Comparison of ENCODE assay signal across 8 cellular contexts in the genomic region with DNA sequence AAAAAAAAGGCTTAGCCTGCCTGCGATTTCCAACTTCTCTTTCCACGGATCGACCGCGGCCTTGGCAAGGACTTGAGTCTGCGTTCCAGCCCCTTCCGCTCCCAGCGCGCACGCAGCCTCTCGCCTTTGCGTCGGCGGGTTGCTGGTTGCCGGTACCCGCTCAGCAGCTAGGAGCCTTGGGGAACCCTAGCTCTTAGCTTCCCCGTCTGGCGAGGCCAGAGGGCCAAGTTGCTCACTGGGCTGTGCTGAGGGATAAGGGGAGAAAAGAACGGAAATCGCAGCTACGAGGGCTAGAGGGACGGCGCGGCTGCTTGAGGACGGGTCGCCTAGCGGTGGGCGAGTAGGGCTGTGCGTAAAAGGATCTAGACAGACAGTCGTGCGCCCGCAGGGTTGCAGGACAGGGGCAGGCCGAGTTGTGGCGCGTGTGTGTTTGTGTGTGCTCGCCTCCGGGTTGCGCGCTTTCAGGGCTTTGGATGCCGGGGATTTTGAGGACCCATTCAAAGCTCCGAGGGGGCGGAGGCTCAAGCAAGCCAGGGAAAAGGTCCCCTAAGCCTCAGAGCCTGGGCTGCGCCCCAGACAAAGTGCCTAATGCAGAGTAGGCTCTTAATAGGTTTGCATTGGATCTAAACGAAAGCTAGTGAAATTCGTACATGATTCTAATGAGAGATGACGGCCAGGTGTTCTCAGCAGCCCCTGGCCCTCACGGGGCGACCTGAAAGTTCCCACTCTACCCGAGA. TPM values are rescaled to one million over a fixed set of nuclear protein-coding genes. Genes with fewer than 3 reads are reported as not detected.
DNase-seq lines count a peak whose midpoint lies in the region; ATAC-seq, FAIRE-seq and TF ChIP-seq lines count a peak whose summit lies in the region.

No MANE protein-coding gene starts in this region.

- H3K27ac ChIP-seq in body of pancreas = no peak overlapping the region
- H3K27ac ChIP-seq in smooth muscle cell (ENCODE audit: low read depth) = no peak overlapping the region
- no peak overlapping the region for H3K27ac ChIP-seq in effector memory CD4-positive, alpha-beta T cell (ENCODE audit: insufficient read depth, low read length, poor library complexity, severe bottlenecking)

- H3K27me3 ChIP-seq in body of pancreas (peaks cover 0 to 29% of the 10 kb centered on the region in 2 donors), smooth muscle cell (ENCODE audit: low read depth) (peaks cover 85% of the 10 kb centered on the region)
- peaks cover 57% of the 10 kb centered on the region for H3K27me3 ChIP-seq in effector memory CD4-positive, alpha-beta T cell (replicated peaks; ENCODE audit: control insufficient read depth, insufficient read depth, low read length, poor library complexity, severe bottlenecking)

- H3K9me3 ChIP-seq in body of pancreas (no peaks in the 10 kb centered on the region), smooth muscle cell (replicated peaks; ENCODE audit: low read depth) (no peaks in the 10 kb centered on the region)
- H3K9me3 ChIP-seq in effector memory CD4-positive, alpha-beta T cell (ENCODE audit: control insufficient read depth, low read length) = no peaks in the 10 kb centered on the region

- no peaks in the 10 kb centered on the region for H4K20me1 ChIP-seq in smooth muscle cell (ENCODE audit: low read depth)

- H2AFZ ChIP-seq in smooth muscle cell (ENCODE audit: low read depth) = peak overlapping the region; percentile 52

- TF ChIP-seq POLR2A in body of pancreas (IDR thresholded peaks at IDR 0.05) = no peak

- peak in 3 of 7 experiments; percentile 10 to 43 (median 30) for TF ChIP-seq CTCF in body of pancreas (IDR thresholded peaks at IDR 0.05)
- TF ChIP-seq CTCF in smooth muscle cell (IDR thresholded peaks at IDR 0.05; ENCODE audit: borderline replicate concordance, insufficient read depth, poor library complexity, severe bottlenecking) = no peak

- peak; percentile 34 for ATAC-seq in body of pancreas

- peak overlapping the region in 1 of 2 donors; percentile 6 for H3K4me3 ChIP-seq in body of pancreas
- H3K4me3 ChIP-seq in smooth muscle cell = peak overlapping the region; percentile 51
- H3K4me3 ChIP-seq in effector memory CD4-positive, alpha-beta T cell (ENCODE audit: insufficient read depth, low read depth, low read length, poor library complexity, severe bottlenecking) = no peak overlapping the region

- H3K4me1 ChIP-seq in body of pancreas (peaks cover 51% of the 10 kb centered on the region), smooth muscle cell (ENCODE audit: low read depth) (peaks cover 40% of the 10 kb centered on the region)
- H3K4me1 ChIP-seq in effector memory CD4-positive, alpha-beta T cell (ENCODE audit: control insufficient read depth, insufficient read depth, low read length, poor library complexity, severe bottlenecking) = peaks cover 41% of the 10 kb centered on the region

- peak overlapping the region; percentile 90 for H3K4me2 ChIP-seq in smooth muscle cell

- intact Hi-C loops in body of pancreas (cut with DNase I) = loop anchor here (5.0 to 10.0 kb wide), 2 partner anchors 380 to 412 kb away; no protein-coding TSS in a partner anchor

- H3F3A ChIP-seq in smooth muscle cell (ENCODE audit: low read depth) = no peaks in the 10 kb centered on the region

- no peak overlapping the region for H3K9ac ChIP-seq in smooth muscle cell (ENCODE audit: low read depth)

- peak; percentile 80 for DNase-seq in GM03348 (ENCODE audit: low spot score)
- peak; percentile 48 for DNase-seq in NOMO-1 treated with DMSO at 0.1 percent for 48 hours (lab: John Stamatoyannopoulos, UW; ENCODE audit: unreplicated experiment)
- peak; percentile 62 to 69 (median 67) for DNase-seq in body of pancreas
- DNase-seq in iris pigment epithelial cell (ENCODE audit: low read depth) = peak; percentile 83
- DNase-seq in smooth muscle cell (lab: John Stamatoyannopoulos, UW; ENCODE audit: unreplicated experiment) = peak; percentile 29
- DNase-seq in RCC 7860 (ENCODE audit: low spot score) = no peak
- no peak for DNase-seq in kidney tubule cell (ENCODE audit: low spot score)
- DNase-seq in effector memory CD4-positive, alpha-beta T cell = no peak

- no peak for FAIRE-seq in RCC 7860 (lab: Jason Lieb, UNC)

- WGBS in body of pancreas, 2 donors = 3% methylated on average over 34 to 49 of the region's 49 CpGs
- 2% methylated on average over 49 of the region's 49 CpGs for WGBS in smooth muscle cell (ENCODE audit: low lambda C conversion rate)

- H3K36me3 ChIP-seq in body of pancreas (replicated peaks in 1 of 2; ENCODE audit: insufficient read depth in 1 of 2, low read depth in 2 of 2) (no peaks in the 10 kb centered on the region), smooth muscle cell (ENCODE audit: low read depth) (no peaks in the 10 kb centered on the region)
- H3K36me3 ChIP-seq in effector memory CD4-positive, alpha-beta T cell (ENCODE audit: control insufficient read depth, insufficient read depth, low read length) = no peaks in the 10 kb centered on the region

- no peaks in the 10 kb centered on the region for H3K79me2 ChIP-seq in smooth muscle cell (ENCODE audit: low read depth)

RNA-seq across cellular contexts. Expression of a gene that starts 40.5 kb away (rescaled TPM):
- 10 to 100 TPM; 26.0 to 35.0 TPM for total RNA-seq in body of pancreas
- total RNA-seq in smooth muscle cell = 22.0 and 31.4 TPM in 2 replicates
- 10.3 and 11.7 TPM in 2 replicates for polyA plus RNA-seq in smooth muscle cell

RNA-seq across cellular contexts. Expression of a gene that starts 50.8 kb away (rescaled TPM):
- not detected for total RNA-seq in body of pancreas
- total RNA-seq in smooth muscle cell = not detected in 2 replicates
- polyA plus RNA-seq in smooth muscle cell = not detected in 2 replicates

Comparison
In these comparisons a context has a peak if more than half of its experiments do, and no peak if none do; other contexts are left out.
1. DNase-seq: peak in GM03348 (single experiment), NOMO-1 treated with DMSO at 0.1 percent for 48 hours (single experiment), body of pancreas (4 of 4), iris pigment epithelial cell (single experiment) and smooth muscle cell (single experiment); none in RCC 7860 (single experiment), kidney tubule cell (single experiment) and effector memory CD4-positive, alpha-beta T cell (0 of 3).